8 cellular contexts compared by ENCODE assay signal in genomic region chr14:68978550-68978911, GRCh38. TPM values are rescaled to one million over a fixed set of nuclear protein-coding genes. Genes with fewer than 3 reads are reported as not detected.
DNase-seq lines count a peak whose midpoint lies in the region; ATAC-seq, FAIRE-seq and TF ChIP-seq lines count a peak whose summit lies in the region.

No MANE protein-coding gene starts in this region.

- peak overlapping the region; percentile 96 for H3K4me3 ChIP-seq in Caco-2 (ENCODE audit: low read depth, low read length)
- peak overlapping the region; percentile 96 for H3K4me3 ChIP-seq in colonic mucosa
- H3K4me3 ChIP-seq in lower lobe of right lung, result peak overlapping the region; percentile 94
- peak overlapping the region; percentile 83 to 89 (median 85) for H3K4me3 ChIP-seq in subcutaneous abdominal adipose tissue (ENCODE audit: low read depth in 1 of 5, low read length in 5 of 5)

- ATAC-seq in lower lobe of right lung (peak; percentile 66 to 79), HG03135 (IDR thresholded peaks at IDR 0.05; ENCODE audit: unreplicated experiment) (no peak)

- no peak for FAIRE-seq in HTR-8/SVneo (lab: Jason Lieb, UNC)

- H3K36me3 ChIP-seq in Caco-2 (ENCODE audit: control insufficient read depth, insufficient read depth, low read length), result peaks cover 1% of the 10 kb centered on the region
- H3K36me3 ChIP-seq in colonic mucosa, result no peaks in the 10 kb centered on the region
- peaks cover 9% of the 10 kb centered on the region for H3K36me3 ChIP-seq in lower lobe of right lung
- H3K36me3 ChIP-seq in subcutaneous abdominal adipose tissue (ENCODE audit: control insufficient read depth in 5 of 5, insufficient read depth in 5 of 5, low read length in 5 of 5), result peaks cover 0 to 9% (median 3%) of the 10 kb centered on the region in 5 donors

- H3K27ac Mint-ChIP-seq in Caco-2 (ENCODE audit: unreplicated experiment), result peak overlapping the region; percentile 84

- TF ChIP-seq CTCF in Caco-2 (IDR thresholded peaks at IDR 0.05; ENCODE audit: insufficient read depth in 1 of 2, low read depth in 1 of 2, low read length in 1 of 2, severe bottlenecking in 1 of 2, unreplicated experiment in 1 of 2), result no peak
- no peak for TF ChIP-seq CTCF in colonic mucosa (IDR thresholded peaks at IDR 0.05)
- TF ChIP-seq CTCF in lower lobe of right lung (IDR thresholded peaks at IDR 0.05), result no peak

- intact Hi-C loops in Caco-2 (cut with micrococcal nuclease; ENCODE audit: unreplicated experiment), result loop anchor here (2.0 to 5.0 kb wide), 4 partner anchors 66 to 186 kb away; partner anchors contain the start of gene ZFP36L1
- intact Hi-C loops in colonic mucosa (cut with DNase I), result loop anchor here (2.0 kb wide), 1 partner anchor 40 kb away; no protein-coding TSS in a partner anchor
- intact Hi-C loops in lower lobe of right lung (cut with DNase I), result no loop called here

- H3K27ac ChIP-seq in colonic mucosa (peak overlapping the region; percentile 96), lower lobe of right lung (peak overlapping the region; percentile 94), subcutaneous abdominal adipose tissue (ENCODE audit: low read depth, low read length) (peak overlapping the region; percentile 91)

- peak overlapping the region; percentile 98 for H3K4me3 Mint-ChIP-seq in Caco-2 (ENCODE audit: unreplicated experiment)

- DNase-seq in Caco-2 (peak; percentile 72 to 84), HTR-8/SVneo (ENCODE audit: insufficient read length, low spot score) (peak; percentile 78), UCSD-AML1 (lab: John Stamatoyannopoulos, UW; ENCODE audit: unreplicated experiment) (peak; percentile 64), colonic mucosa (peak; percentile 70), lower lobe of right lung (peak; percentile 79), HUDEP-2 (lab: John Stamatoyannopoulos, UW; ENCODE audit: unreplicated experiment in 76 of 76) (no peak)

- H3K9me3 ChIP-seq in Caco-2 (no peaks in the 10 kb centered on the region), colonic mucosa (no peaks in the 10 kb centered on the region), lower lobe of right lung (no peaks in the 10 kb centered on the region), subcutaneous abdominal adipose tissue (ENCODE audit: control insufficient read depth in 5 of 5, low read length in 5 of 5) (no peaks in the 10 kb centered on the region)

- H3K4me1 ChIP-seq in Caco-2 (peaks cover 33% of the 10 kb centered on the region), colonic mucosa (no peaks in the 10 kb centered on the region), lower lobe of right lung (peaks cover 40% of the 10 kb centered on the region), subcutaneous abdominal adipose tissue (ENCODE audit: control insufficient read depth in 5 of 5, insufficient read depth in 5 of 5, low read length in 5 of 5) (peaks cover 6 to 68% (median 47%) of the 10 kb centered on the region in 5 donors)

- H3K9me3 Mint-ChIP-seq in Caco-2 (ENCODE audit: unreplicated experiment), result no peaks in the 10 kb centered on the region

- POLR2A ChIA-PET in Caco-2 (lab: Charles Lee), result interaction anchor here (1.0 kb wide), 1 partner anchor 37 kb away, joined by 3 read pairs; no protein-coding TSS in a partner anchor

- CTCF ChIA-PET in Caco-2 (lab: Charles Lee), result no interaction called here

- peak overlapping the region; percentile 91 to 99 for H3K9ac ChIP-seq in colonic mucosa (ENCODE audit: low read depth in 2 of 2, low read length in 2 of 2)
- H3K9ac ChIP-seq in subcutaneous abdominal adipose tissue (ENCODE audit: low read length in 5 of 5), result peak overlapping the region in 4 of 5 donors; percentile 75 to 94 (median 85)

- H3K36me3 Mint-ChIP-seq in Caco-2 (ENCODE audit: insufficient read depth, unreplicated experiment), result peaks cover 29% of the 10 kb centered on the region

- H3K4me1 Mint-ChIP-seq in Caco-2 (ENCODE audit: low read depth, unreplicated experiment), result peaks cover 38% of the 10 kb centered on the region

- BruUV-seq in Caco-2 (replicated peaks; lab: Mats Ljungman, UMichigan), result no TSS peak

- no peaks in the 10 kb centered on the region for H3K27me3 Mint-ChIP-seq in Caco-2 (ENCODE audit: insufficient read depth, unreplicated experiment)

- H3K27me3 ChIP-seq in Caco-2 (replicated peaks; ENCODE audit: control insufficient read depth, insufficient read depth, low read length) (no peaks in the 10 kb centered on the region), colonic mucosa (no peaks in the 10 kb centered on the region), lower lobe of right lung (ENCODE audit: low read depth) (no peaks in the 10 kb centered on the region), subcutaneous abdominal adipose tissue (ENCODE audit: control insufficient read depth in 5 of 5, insufficient read depth in 4 of 5, low read length in 5 of 5) (no peaks in the 10 kb centered on the region)

RNA-seq across cellular contexts. Expression of gene ACTN1, which starts 0.6 kb away (rescaled TPM):
- total RNA-seq in Caco-2 (2022) (170 and 181 TPM in 2 replicates), colonic mucosa (100 to 1,000 TPM; 106 to 185 TPM), lower lobe of right lung (124 TPM)

Comparison
In these comparisons a context has a peak if more than half of its experiments do, and no peak if none do; other contexts are left out.
1. DNase-seq: peak in Caco-2 (2 of 2), HTR-8/SVneo (single experiment), UCSD-AML1 (single experiment), colonic mucosa (single experiment) and lower lobe of right lung (single experiment); none in HUDEP-2 (0 of 76).
2. Peak in every context shown above with its lines, with median percentiles within 50 percentile points of each other: H3K4me3 ChIP-seq and H3K27ac ChIP-seq.